In the genomic region with DNA sequence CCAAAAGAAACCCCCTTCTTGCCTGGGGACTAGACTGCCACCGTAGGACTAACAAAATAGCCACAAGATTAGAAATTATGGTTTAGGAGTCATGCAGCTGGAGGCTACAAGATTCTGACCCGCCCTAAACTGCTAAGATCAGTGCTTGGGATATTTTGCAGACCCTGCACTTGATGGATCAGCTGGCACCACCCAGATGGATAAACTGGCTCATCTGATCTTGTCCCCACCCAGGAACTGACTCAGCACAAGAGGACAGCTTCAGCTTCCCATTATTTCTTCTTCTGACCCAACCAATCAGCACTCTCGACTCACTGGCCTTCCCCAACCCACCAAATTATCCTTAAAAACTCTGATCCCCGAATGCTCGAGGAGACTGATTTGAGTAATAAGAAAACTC, we compare ENCODE assay signal across 1 cellular context.
TF ChIP-seq lines count a peak whose summit lies in the region.

No MANE protein-coding gene starts in this region.

TF ChIP-seq in K562, 482 proteins besides CTCF, POLR2A, EP300 and RAD21:
- TF ChIP-seq MAFG (tag; conservative IDR thresholded peaks at IDR 0.05), result peak; percentile 30; the same call in 1 of the 2 replicates
- peak; percentile 52 for TF ChIP-seq TAF9B (IDR thresholded peaks at IDR 0.05; ENCODE audit: partially characterized antibody)
- peak; percentile 11; the same call in 1 of the 2 replicates for TF ChIP-seq NFE2 (IDR thresholded peaks at IDR 0.05; ENCODE audit: low read depth)
- TF ChIP-seq, protein P1, sequence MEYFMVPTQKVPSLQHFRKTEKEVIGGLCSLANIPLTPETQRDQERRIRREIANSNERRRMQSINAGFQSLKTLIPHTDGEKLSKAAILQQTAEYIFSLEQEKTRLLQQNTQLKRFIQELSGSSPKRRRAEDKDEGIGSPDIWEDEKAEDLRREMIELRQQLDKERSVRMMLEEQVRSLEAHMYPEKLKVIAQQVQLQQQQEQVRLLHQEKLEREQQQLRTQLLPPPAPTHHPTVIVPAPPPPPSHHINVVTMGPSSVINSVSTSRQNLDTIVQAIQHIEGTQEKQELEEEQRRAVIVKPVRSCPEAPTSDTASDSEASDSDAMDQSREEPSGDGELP (CRISPR knock-in tag; IDR thresholded peaks at IDR 0.05; ENCODE audit: borderline replicate concordance), result peak; percentile 40
- TF ChIP-seq C11orf30 (IDR thresholded peaks at IDR 0.05; ENCODE audit: low read depth), result peak; percentile 56
- peak; percentile 49 for TF ChIP-seq ZNF316 (IDR thresholded peaks at IDR 0.05)
- 0 out of 2 replicates have a peak, but pooled peaks have one; percentile 16 for TF ChIP-seq DPF2 (IDR thresholded peaks at IDR 0.05)
